8 cellular contexts compared by ENCODE assay signal in genomic region chr11:128735935-128736610, GRCh38. TPM values are rescaled to one million over a fixed set of nuclear protein-coding genes. Genes with fewer than 3 reads are reported as not detected.
DNase-seq lines count a peak whose midpoint lies in the region; ATAC-seq, FAIRE-seq and TF ChIP-seq lines count a peak whose summit lies in the region.

No MANE protein-coding gene starts in this region.

- H3K9me3 Mint-ChIP-seq in osteocyte (ENCODE audit: unreplicated experiment) = no peaks in the 10 kb centered on the region

- FAIRE-seq in GM12878 (lab: Jason Lieb, UNC) (peak; percentile 52), kidney (lab: Jason Lieb, UNC) (no peak)

- H3K27ac ChIP-seq in GM12878 (ENCODE audit: control insufficient read depth, insufficient read depth) = peak overlapping the region; percentile 91
- H3K27ac ChIP-seq in kidney (ENCODE audit: low read depth in 2 of 2, low read length in 2 of 2) = no peak overlapping the region

- no peaks in the 10 kb centered on the region for H4K20me1 ChIP-seq in GM12878 (ENCODE audit: control insufficient read depth, insufficient read depth)

- CTCF ChIA-PET in GM12878 (lab: Yijun Ruan, JAX) = interaction anchor here (1.0 to 7.0 kb wide), 17 partner anchors 9 to 578 kb away, joined by 3 to 90 read pairs (median 5); no protein-coding TSS in a partner anchor

- H3K9me3 ChIP-seq in GM12878 (replicated peaks; ENCODE audit: control insufficient read depth, insufficient read depth, low read length) (no peaks in the 10 kb centered on the region), kidney (ENCODE audit: control insufficient read depth in 1 of 2, low read length in 2 of 2) (no peaks in the 10 kb centered on the region)

- DNase-seq in GM12878 (ENCODE audit: low read depth, low spot score) (no peak), foreskin melanocyte (no peak), kidney (no peak), osteocyte (ENCODE audit: extremely low spot score, unreplicated experiment) (no peak), omental fat pad (ENCODE audit: low spot score) (no peak)

- no peak overlapping the region for H3K27ac Mint-ChIP-seq in osteocyte (ENCODE audit: unreplicated experiment)

- H3K4me3 Mint-ChIP-seq in osteocyte (ENCODE audit: unreplicated experiment) = no peak overlapping the region

- 0% methylated on average over 8 of the region's 8 CpGs for WGBS in GM12878 (ENCODE audit: insufficient coverage, insufficient replicate concordance, low lambda C conversion rate, missing lambda C conversion rate)

- TF ChIP-seq CTCF in GM12873 (IDR thresholded peaks at IDR 0.05; ENCODE audit: insufficient read depth, low read depth, low read length, missing control alignments) = peak; percentile 40
- peak in 1 of 3 experiments; percentile 29; a peak in 1 of 6 replicates for TF ChIP-seq CTCF in GM12878 (IDR thresholded peaks at IDR 0.05 in 2 of 3, conservative IDR thresholded peaks at IDR 0.05 in 1 of 3; ENCODE audit: control insufficient read depth in 2 of 3, extremely low read depth in 1 of 3, insufficient read depth in 1 of 3, low read depth in 3 of 3, low read length in 3 of 3)
- TF ChIP-seq CTCF in kidney (IDR thresholded peaks at IDR 0.05; ENCODE audit: borderline replicate concordance, extremely low read depth, insufficient read depth) = no peak
- no peak for TF ChIP-seq CTCF in osteocyte (IDR thresholded peaks at IDR 0.05)
- TF ChIP-seq CTCF in omental fat pad (IDR thresholded peaks at IDR 0.05) = no peak

- H3K27me3 Mint-ChIP-seq in osteocyte (ENCODE audit: unreplicated experiment) = no peaks in the 10 kb centered on the region

- no peaks in the 10 kb centered on the region for H3K27me3 ChIP-seq in GM12878 (replicated peaks in 1 of 2; ENCODE audit: control insufficient read depth in 2 of 2, insufficient read depth in 2 of 2, low read length in 1 of 2)

- peaks cover 63% of the 10 kb centered on the region for H3K79me2 ChIP-seq in GM12878 (ENCODE audit: control insufficient read depth, insufficient read depth, low read length)

- peak overlapping the region; percentile 71 for H3K4me2 ChIP-seq in GM12878 (ENCODE audit: control insufficient read depth, insufficient read depth)

- no TSS peak for BruUV-seq in GM12878 (replicated peaks; lab: Mats Ljungman, UMichigan)

- no peak for TF ChIP-seq RAD21 in GM12878 (IDR thresholded peaks at IDR 0.05; ENCODE audit: insufficient read depth, low read depth, low read length)

- TF ChIP-seq EP300 in GM12878 (IDR thresholded peaks at IDR 0.05; ENCODE audit: borderline replicate concordance in 1 of 2, control insufficient read depth in 1 of 2, low read depth in 2 of 2, low read length in 2 of 2) = no peak

- H3K4me1 ChIP-seq in GM12878 (ENCODE audit: control insufficient read depth, insufficient read depth, low read length) (peaks cover 65% of the 10 kb centered on the region), kidney (ENCODE audit: control insufficient read depth in 1 of 2, insufficient read depth in 1 of 2, low read depth in 1 of 2, low read length in 2 of 2) (peaks cover 0 to 5% of the 10 kb centered on the region in 2 donors)

- ATAC-seq in GM19467 (IDR thresholded peaks at IDR 0.05; ENCODE audit: unreplicated experiment) (peak; percentile 34), HG03342 (IDR thresholded peaks at IDR 0.05; ENCODE audit: unreplicated experiment) (peak; percentile 43), GM12878 (peak; percentile 51), omental fat pad (ENCODE audit: low FRiP score) (no peak)

- SMC1A ChIA-PET in GM12878 (lab: Charles Lee; ENCODE audit: uncharacterized antibody, unreplicated experiment) = interaction anchor here (0.9 to 17.6 kb wide), 22 partner anchors 9 to 445 kb away, joined by 3 to 263 read pairs (median 4); no protein-coding TSS in a partner anchor

- intact Hi-C loops in GM12878 (cut with micrococcal nuclease; ENCODE audit: unreplicated experiment) = loop anchor here (2.0 kb wide), 2 partner anchors 15 to 183 kb away; no protein-coding TSS in a partner anchor
- intact Hi-C loops in kidney (cut with DNase I) = no loop called here

- peaks cover 35% of the 10 kb centered on the region for H3K4me1 Mint-ChIP-seq in osteocyte (ENCODE audit: unreplicated experiment)

- in situ Hi-C loops in GM12878 (cut with MboI) = no loop called here

- peak overlapping the region; percentile 11; the same call in 1 of the 2 replicates for H3K4me3 ChIP-seq in GM12878
- no peak overlapping the region for H3K4me3 ChIP-seq in kidney (ENCODE audit: low read length in 2 of 2)

- no peak overlapping the region for H2AFZ ChIP-seq in GM12878 (ENCODE audit: control insufficient read depth, low read depth, low read length)

- H3K36me3 Mint-ChIP-seq in osteocyte (ENCODE audit: unreplicated experiment) = peaks cover 12% of the 10 kb centered on the region

- RAD21 ChIA-PET in GM12878 (lab: Charles Lee; ENCODE audit: unreplicated experiment) = interaction anchor here (0.5 to 9.7 kb wide), 19 partner anchors 9 to 447 kb away, joined by 3 to 85 read pairs (median 8); no protein-coding TSS in a partner anchor

- POLR2A ChIA-PET in GM12878 (lab: Charles Lee) = interaction anchor here (0.9 to 6.0 kb wide), 10 partner anchors 9 to 444 kb away, joined by 3 to 72 read pairs (median 4); partner anchors contain the start of gene FLI1

- 0 out of 2 replicates have a peak, but pooled peaks have one; percentile 22 for TF ChIP-seq POLR2A in GM12878 (IDR thresholded peaks at IDR 0.05; ENCODE audit: low read depth, low read length)

- H3K9ac ChIP-seq in GM12878 (ENCODE audit: control insufficient read depth, insufficient read depth, low read length) (peak overlapping the region; percentile 15; the same call in 1 of the 2 replicates), kidney (ENCODE audit: low read length in 2 of 2) (no peak overlapping the region)

- no peaks in the 10 kb centered on the region for H3K36me3 ChIP-seq in GM12878 (ENCODE audit: control insufficient read depth in 2 of 2, insufficient read depth in 2 of 2, low read length in 1 of 2)
- no peaks in the 10 kb centered on the region for H3K36me3 ChIP-seq in kidney (ENCODE audit: control insufficient read depth in 1 of 2, insufficient read depth in 2 of 2, low read length in 2 of 2)

TF ChIP-seq in GM12878, 131 proteins besides CTCF, POLR2A, EP300 and RAD21 (continues in another document):
- no peak; the same call in 1 of the 2 replicates for TF ChIP-seq MTA3 (IDR thresholded peaks at IDR 0.05; ENCODE audit: borderline replicate concordance, low read length)
- TF ChIP-seq SUZ12 (IDR thresholded peaks at IDR 0.05; ENCODE audit: unreplicated experiment) = no peak
- TF ChIP-seq ZNF592 (IDR thresholded peaks at IDR 0.05) = no peak
- TF ChIP-seq IKZF1 (conservative IDR thresholded peaks at IDR 0.05) = no peak
- TF ChIP-seq HCFC1 (IDR thresholded peaks at IDR 0.05; ENCODE audit: low read length) = no peak
- no peak for TF ChIP-seq CREB1 (IDR thresholded peaks at IDR 0.05; ENCODE audit: low read depth)
- TF ChIP-seq GATAD2B (conservative IDR thresholded peaks at IDR 0.05; ENCODE audit: low read depth) = no peak
- no peak for TF ChIP-seq SMAD1 (IDR thresholded peaks at IDR 0.05; ENCODE audit: low read depth, partially characterized antibody)

RNA-seq across cellular contexts. Expression of gene FLI1, which starts 42.2 kb away (rescaled TPM):
- total RNA-seq in GM12878 (2013; cell fraction: nucleolus; rRNA removed) = 26.5 and 33.7 TPM in 2 replicates
- 37.7 and 38.5 TPM in 2 replicates for total RNA-seq in GM12878 (2014; rRNA removed)
- 35.7 and 37.6 TPM in 2 replicates for total RNA-seq in GM12878 (2014; rRNA removed; fragmentation: Illumina TruSeq; extraction: Trizol)
- 50.6 and 53.3 TPM in 2 replicates for total RNA-seq in GM12878 (2021)
- polyA plus RNA-seq in GM12878 (2011; ENCODE audit: low read depth) = 8.6 TPM
- 24.7 and 38.0 TPM in 2 replicates for polyA plus RNA-seq in GM12878 (2011; rRNA removed)
- polyA plus RNA-seq in GM12878 (2011; cell fraction: cytosol; rRNA removed) = 21.8 and 39.8 TPM in 2 replicates
- 20.0 and 24.1 TPM in 2 replicates for polyA plus RNA-seq in GM12878 (2011; cell fraction: nucleus; rRNA removed)
- 28.8 and 36.2 TPM in 2 replicates for polyA plus RNA-seq in GM12878 (2012)
- 37.9 and 46.3 TPM in 2 replicates for polyA plus RNA-seq in GM12878 (2014; fragmentation: Illumina TruSeq; extraction: Trizol)
- polyA plus RNA-seq in GM12878 (2014; fragmentation: Nextera tagmentation; extraction: Ambion mirVana) = 10 to 100 TPM; 12.5 to 15.8 TPM
- 58.8 and 61.9 TPM in 2 replicates for polyA plus RNA-seq in GM12878 (2014; rRNA removed)
- polyA plus RNA-seq in GM12878 (2016; fragmentation: Nextera tagmentation; extraction: Ambion mirVana) = 10 to 100 TPM; 39.1 to 44.8 TPM
- polyA minus RNA-seq in GM12878 (2011; rRNA and poly(A)+ RNA removed) = 65.9 and 70.0 TPM in 2 replicates
- 19.4 and 27.8 TPM in 2 replicates for polyA minus RNA-seq in GM12878 (2011; cell fraction: cytosol; rRNA and poly(A)+ RNA removed)
- polyA minus RNA-seq in GM12878 (2011; cell fraction: nucleus; rRNA and poly(A)+ RNA removed) = 12.7 and 34.6 TPM in 2 replicates
- total RNA-seq in kidney = 28.2 TPM
- 5.7 TPM for polyA plus RNA-seq in kidney (ENCODE audit: insufficient read depth, low read depth, low replicate concordance)
- total RNA-seq in osteocyte = 20.9 and 22.1 TPM in 2 replicates
- 100 to 1,000 TPM in 1 of 4 donors, 10 to 100 TPM in 3; 12.9 to 118 (median 50.4) TPM for total RNA-seq in omental fat pad
